ENCODE assay signal across 8 cellular contexts in genomic region chr2:118185210-118186109, GRCh38.
DNase-seq lines count a peak whose midpoint lies in the region; ATAC-seq and TF ChIP-seq lines count a peak whose summit lies in the region.

No MANE protein-coding gene starts in this region.

- TF ChIP-seq CTCF in 22Rv1 (IDR thresholded peaks at IDR 0.05): no peak
- TF ChIP-seq CTCF in coronary artery (IDR thresholded peaks at IDR 0.05): no peak

- no peak for TF ChIP-seq POLR2A in GM18505 (IDR thresholded peaks at IDR 0.05; ENCODE audit: borderline replicate concordance, extremely low read depth, insufficient read depth, insufficient read length)

- ATAC-seq in GM18505 (IDR thresholded peaks at IDR 0.05; ENCODE audit: unreplicated experiment): peak; percentile 67
- peak; percentile 77 for ATAC-seq in HG02943 (IDR thresholded peaks at IDR 0.05; ENCODE audit: low read depth, unreplicated experiment)

- H3K27ac ChIP-seq in 22Rv1: peak overlapping the region; percentile 41; the same call in 1 of the 2 replicates
- H3K27ac ChIP-seq in coronary artery: peak overlapping the region; percentile 78 to 92

- H3K4me3 ChIP-seq in coronary artery: peak overlapping the region; percentile 79

- DNase-seq in NCI-H2081 (lab: John Stamatoyannopoulos, UW) (peak; percentile 75 to 86), coronary artery (ENCODE audit: low spot score) (peak; percentile 78), left kidney (ENCODE audit: low read depth, low spot score) (peak; percentile 96)
- peak; percentile 32 to 37 for DNase-seq in activated CD4-positive, alpha-beta T cell treated with anti-CD3 and anti-CD28 coated beads for 4 hours
- peak; percentile 64 for DNase-seq in stimulated activated CD4-positive, alpha-beta T cell treated with anti-CD3 and anti-CD28 coated beads, Interleukin-1b, Interleukin-23, amount 100 ng/mL, for 48 hours

Comparison
In these comparisons a context has a peak if more than half of its experiments do, and no peak if none do; other contexts are left out.
1. Peak in every context shown above with its lines: DNase-seq, ATAC-seq, H3K4me3 ChIP-seq and H3K27ac ChIP-seq.
2. DNase-seq: peak in every context shown above with its lines; median percentile 96 in left kidney; 80 in NCI-H2081; 78 in coronary artery; 64 in stimulated activated CD4-positive, alpha-beta T cell treated with anti-CD3 and anti-CD28 coated beads, Interleukin-1b, Interleukin-23, amount 100 ng/mL, for 48 hours; 34 in activated CD4-positive, alpha-beta T cell treated with anti-CD3 and anti-CD28 coated beads for 4 hours.